Comparison of ENCODE assay signal across 8 cellular contexts in genomic region chr3:183883291-183884096, GRCh38. TPM values are rescaled to one million over a fixed set of nuclear protein-coding genes. Genes with fewer than 3 reads are reported as not detected.
DNase-seq lines count a peak whose midpoint lies in the region; ATAC-seq and TF ChIP-seq lines count a peak whose summit lies in the region.

No MANE protein-coding gene starts in this region.

- TF ChIP-seq CTCF in heart right ventricle (IDR thresholded peaks at IDR 0.05) (no peak), body of pancreas (IDR thresholded peaks at IDR 0.05) (no peak), uterus (IDR thresholded peaks at IDR 0.05) (no peak)

- H3K9me3 ChIP-seq in heart right ventricle, result no peaks in the 10 kb centered on the region
- no peaks in the 10 kb centered on the region for H3K9me3 ChIP-seq in body of pancreas
- H3K9me3 ChIP-seq in uterus, result no peaks in the 10 kb centered on the region

- peaks cover 4% of the 10 kb centered on the region for H3K79me1 ChIP-seq in mesendoderm (ENCODE audit: low read length)

- ATAC-seq in heart right ventricle, result no peak
- ATAC-seq in Right ventricle myocardium inferior, result no peak
- no peak for ATAC-seq in body of pancreas

- H3K27ac ChIP-seq in heart right ventricle (peak overlapping the region in 4 of 10 donors; percentile 83 to 95 (median 86)), body of pancreas (no peak overlapping the region), mesendoderm (ENCODE audit: low read depth, low read length) (no peak overlapping the region), uterus (no peak overlapping the region)

- no peak overlapping the region for H2BK15ac ChIP-seq in mesendoderm (replicated peaks; ENCODE audit: low read depth)

- H3K27me3 ChIP-seq in heart right ventricle, result no peaks in the 10 kb centered on the region
- H3K27me3 ChIP-seq in body of pancreas, result no peaks in the 10 kb centered on the region
- no peaks in the 10 kb centered on the region for H3K27me3 ChIP-seq in mesendoderm (ENCODE audit: insufficient read depth, low read length, poor library complexity)
- H3K27me3 ChIP-seq in uterus, result no peaks in the 10 kb centered on the region

- no peak overlapping the region for H4K5ac ChIP-seq in mesendoderm (ENCODE audit: low read length)

- no peak overlapping the region for H2BK120ac ChIP-seq in mesendoderm (ENCODE audit: low read depth, low read length)

- intact Hi-C loops in heart right ventricle (cut with DNase I), result loop anchor here in 3 of 10 donors (2.0 to 10.0 kb wide), 3 partner anchors 251 to 419 kb away; partner anchors contain the start of gene EIF2B5 (in 2 of the 3)
- intact Hi-C loops in Right ventricle myocardium inferior (cut with DNase I), result loop anchor here (2.0 kb wide), 1 partner anchor 415 kb away; no protein-coding TSS in a partner anchor
- intact Hi-C loops in body of pancreas (cut with DNase I), result no loop called here
- intact Hi-C loops in uterus (cut with DNase I; ENCODE audit: low total_unique reads), result no loop called here

- no peak for TF ChIP-seq POLR2A in body of pancreas (IDR thresholded peaks at IDR 0.05)
- no peak for TF ChIP-seq POLR2A in uterus (IDR thresholded peaks at IDR 0.05)

- H3K4me2 ChIP-seq in mesendoderm (ENCODE audit: low read length), result peak overlapping the region; percentile 93

- H3K36me3 ChIP-seq in heart right ventricle (peaks cover 0 to 11% (median 0%) of the 10 kb centered on the region in 9 donors), body of pancreas (replicated peaks in 1 of 2; ENCODE audit: insufficient read depth in 1 of 2, low read depth in 2 of 2) (no peaks in the 10 kb centered on the region), mesendoderm (ENCODE audit: control insufficient read depth, insufficient read depth, low read length) (no peaks in the 10 kb centered on the region), uterus (no peaks in the 10 kb centered on the region)

- H3K79me2 ChIP-seq in mesendoderm (ENCODE audit: control insufficient read depth, insufficient read depth, low read length), result peaks cover 37% of the 10 kb centered on the region

- H4K8ac ChIP-seq in mesendoderm (ENCODE audit: low read depth, low read length), result no peak overlapping the region

- H3K9ac ChIP-seq in mesendoderm (ENCODE audit: low read length), result peak overlapping the region; percentile 98

- no peak overlapping the region for H3K18ac ChIP-seq in mesendoderm (ENCODE audit: low read length)

- H3K4me1 ChIP-seq in heart right ventricle (peaks cover 0 to 52% (median 25%) of the 10 kb centered on the region in 9 donors), body of pancreas (peaks cover 23% of the 10 kb centered on the region), mesendoderm (ENCODE audit: control insufficient read depth, low read depth, low read length) (peaks cover 3% of the 10 kb centered on the region), uterus (peaks cover 0 to 12% of the 10 kb centered on the region in 2 donors)

- H3K56ac ChIP-seq in mesendoderm (ENCODE audit: low read length), result peak overlapping the region; percentile 99

- H2BK5ac ChIP-seq in mesendoderm (ENCODE audit: low read length), result no peak overlapping the region

- no peak overlapping the region for H3K4ac ChIP-seq in mesendoderm (ENCODE audit: low read depth, low read length)

- H3K23ac ChIP-seq in mesendoderm (ENCODE audit: low read length), result no peak overlapping the region

- peak overlapping the region; percentile 79 to 99 (median 90) for H3K4me3 ChIP-seq in heart right ventricle
- H3K4me3 ChIP-seq in body of pancreas, result peak overlapping the region; percentile 75 to 89
- peak overlapping the region; percentile 98 for H3K4me3 ChIP-seq in mesendoderm (ENCODE audit: low read length)
- peak overlapping the region; percentile 58 to 81 for H3K4me3 ChIP-seq in uterus

- DNase-seq in heart right ventricle, result no peak
- DNase-seq in Right ventricle myocardium inferior (ENCODE audit: missing footprints), result no peak
- DNase-seq in body of pancreas, result no peak
- DNase-seq in mesendoderm, result peak; percentile 82
- no peak for DNase-seq in uterus
- DNase-seq in stimulated activated CD8-positive, alpha-beta memory T cell treated with anti-CD3 and anti-CD28 coated beads, Interleukin-4, amount 100 ng/mL, for 48 hours, result no peak
- no peak for DNase-seq in ecto neural progenitor cell (ENCODE audit: low spot score)
- DNase-seq in GM19240 (ENCODE audit: insufficient read length, low spot score), result no peak

- H2AK5ac ChIP-seq in mesendoderm (ENCODE audit: low read length), result no peak overlapping the region

- WGBS in heart right ventricle, 2 donors, result 62 to 64% methylated on average over 16 of the region's 16 CpGs
- 38 to 47% methylated on average over 16 of the region's 16 CpGs for WGBS in body of pancreas, 2 donors
- no CpG with 5 or more reads among the region's 16 CpGs for WGBS in mesendoderm (ENCODE audit: extremely low coverage, insufficient coverage, low lambda C conversion rate)

RNA-seq across cellular contexts. Expression of gene PARL, which starts 1.2 kb away (rescaled TPM):
- total RNA-seq in heart right ventricle (10 to 100 TPM; 52.7 to 70.6 (median 60.7) TPM), Right ventricle myocardium inferior (56.5 TPM), body of pancreas (10 to 100 TPM; 25.4 to 34.6 TPM), uterus (10 to 100 TPM in 2 of 4 donors, 1 to 10 TPM in 2; 7.4 to 69.9 (median 22.5) TPM)
- polyA plus RNA-seq in heart right ventricle, result 100 to 1,000 TPM in 1 of 2 donors, 10 to 100 TPM in 1; 45.8 to 113 TPM
- 120 TPM for polyA plus RNA-seq in mesendoderm (2013, experiment 1 of 2)
- 116 TPM for polyA plus RNA-seq in mesendoderm (2013, experiment 2 of 2)

RNA-seq across cellular contexts. Expression of gene MAP6D1, which starts 58.1 kb away (rescaled TPM):
- 1 to 10 TPM in 9 of 10 donors, under 1 TPM in 1; 0.94 to 4.5 (median 2.5) TPM for total RNA-seq in heart right ventricle
- 1 to 10 TPM in 1 of 2 donors, not detected in 1; 1.1 TPM for polyA plus RNA-seq in heart right ventricle
- total RNA-seq in Right ventricle myocardium inferior, result 2.2 TPM
- total RNA-seq in body of pancreas, result 1 to 10 TPM in 1 of 2 donors, under 1 TPM in 1; 0.99 to 7.0 TPM
- 3.7 TPM for polyA plus RNA-seq in mesendoderm (2013, experiment 1 of 2)
- polyA plus RNA-seq in mesendoderm (2013, experiment 2 of 2), result 3.7 TPM
- 1 to 10 TPM in 2 of 4 donors, not detected in 2; 1.0 to 1.9 TPM for total RNA-seq in uterus
